In genomic region chr2:102366406-102367112, GRCh38 we compare ENCODE assay signal across 11 cellular contexts. TPM values are rescaled to one million over a fixed set of nuclear protein-coding genes. Genes with fewer than 3 reads are reported as not detected.
DNase-seq lines count a peak whose midpoint lies in the region; ATAC-seq and TF ChIP-seq lines count a peak whose summit lies in the region.
"Had no signal": no experiment of that assay in that cellular context is flagged by ENCODE, and none has a peak within 500 bp of the region (broad histone marks: within the 10 kb centered on the region; RNA-seq: fewer than 3 reads in every experiment).

No MANE protein-coding gene starts in this region.

- H3K9ac ChIP-seq in OCI-LY3 (ENCODE audit: low read length), result no peak overlapping the region

- H3K79me2 ChIP-seq in OCI-LY3 (ENCODE audit: low read length), result no peaks in the 10 kb centered on the region

- H3K9me3 ChIP-seq in OCI-LY3 (ENCODE audit: insufficient read depth, low read length), result peaks cover 24% of the 10 kb centered on the region
- H3K9me3 ChIP-seq: psoas muscle had no signal

- peak overlapping the region; percentile 82 for H3K27ac Mint-ChIP-seq in activated CD4-positive, alpha-beta T cell treated with anti-CD3 and anti-CD28 coated beads, Interleukin-2, amount 10 ng/mL, durations not matched to agents 7 days and 5 days

- H3K27me3 ChIP-seq in OCI-LY3 (ENCODE audit: low read depth, low read length), result no peaks in the 10 kb centered on the region
- H3K27me3 ChIP-seq in foreskin keratinocyte, result no peaks in the 10 kb centered on the region

- H3K4me1 ChIP-seq in OCI-LY3 (ENCODE audit: low read length) (peaks cover 16% of the 10 kb centered on the region), foreskin keratinocyte (no peaks in the 10 kb centered on the region)
- H3K4me1 ChIP-seq: psoas muscle had no signal

- peaks cover 51% of the 10 kb centered on the region for H3K4me1 Mint-ChIP-seq in activated CD4-positive, alpha-beta T cell treated with anti-CD3 and anti-CD28 coated beads, Interleukin-2, amount 10 ng/mL, durations not matched to agents 7 days and 5 days

- H3K27ac ChIP-seq in OCI-LY3 (ENCODE audit: low read length) (no peak overlapping the region), foreskin keratinocyte (no peak overlapping the region)
- H3K27ac ChIP-seq: psoas muscle had no signal

- H4K20me1 ChIP-seq in OCI-LY3 (ENCODE audit: insufficient read depth, low read length), result no peaks in the 10 kb centered on the region

- peaks cover 45% of the 10 kb centered on the region for H3K9me3 Mint-ChIP-seq in activated CD4-positive, alpha-beta T cell treated with anti-CD3 and anti-CD28 coated beads, Interleukin-2, amount 10 ng/mL, durations not matched to agents 7 days and 5 days

- CTCF ChIA-PET in activated CD4-positive, alpha-beta T cell treated with anti-CD3 and anti-CD28 coated beads, Interleukin-2, amount 10 ng/mL, durations not matched to agents 7 days and 5 days (lab: Charles Lee), result interaction anchor here (2.3 kb wide), 1 partner anchor 126 kb away, joined by 6 read pairs; no protein-coding TSS in a partner anchor

- no peak for TF ChIP-seq CTCF in OCI-LY3 (IDR thresholded peaks at IDR 0.05; ENCODE audit: low read depth, low read length)
- TF ChIP-seq CTCF in foreskin keratinocyte (conservative IDR thresholded peaks at IDR 0.05), result no peak

- peaks cover 59% of the 10 kb centered on the region for H3K36me3 ChIP-seq in OCI-LY3 (replicated peaks; ENCODE audit: low read depth, low read length)

- no peaks in the 10 kb centered on the region for H3K27me3 Mint-ChIP-seq in activated CD4-positive, alpha-beta T cell treated with anti-CD3 and anti-CD28 coated beads, Interleukin-2, amount 10 ng/mL, durations not matched to agents 7 days and 5 days

- peaks cover 91% of the 10 kb centered on the region for H3K36me3 Mint-ChIP-seq in activated CD4-positive, alpha-beta T cell treated with anti-CD3 and anti-CD28 coated beads, Interleukin-2, amount 10 ng/mL, durations not matched to agents 7 days and 5 days (ENCODE audit: low read depth)

- DNase-seq in activated CD4-positive, alpha-beta T cell treated with anti-CD3 and anti-CD28 coated beads, Interleukin-2, amount 10 ng/mL, durations not matched to agents 7 days and 5 days, result no peak
- no peak for DNase-seq in activated CD4-positive, alpha-beta T cell treated with anti-CD3 and anti-CD28 coated beads for 4 hours
- DNase-seq in stimulated activated naive CD8-positive, alpha-beta T cell treated with anti-CD3 and anti-CD28 coated beads, Interleukin-15, Interleukin-2, amounts not matched to agents 100 U/mL and 50 U/mL, for 24 hours, result no peak
- DNase-seq in COLO668 (lab: John Stamatoyannopoulos, UW; ENCODE audit: unreplicated experiment) (no peak), foreskin keratinocyte (no peak)
- DNase-seq in effector CD8-positive, alpha-beta T cell (lab: John Stamatoyannopoulos, UW), result no peak
- DNase-seq: NCI-H774, psoas muscle had no signal

- ATAC-seq in HG02852 (IDR thresholded peaks at IDR 0.05; ENCODE audit: unreplicated experiment), result peak; percentile 73
- peak; percentile 52 for ATAC-seq in stimulated activated naive CD8-positive, alpha-beta T cell treated with anti-CD3 and anti-CD28 coated beads, Interleukin-15, Interleukin-2, amounts not matched to agents 100 U/mL and 50 U/mL, for 24 hours
- no peak for ATAC-seq in foreskin keratinocyte
- ATAC-seq: psoas muscle had no signal

- H3K4me3 ChIP-seq in OCI-LY3 (ENCODE audit: low read length), result no peak overlapping the region
- H3K4me3 ChIP-seq: psoas muscle had no signal

- POLR2A ChIA-PET in activated CD4-positive, alpha-beta T cell treated with anti-CD3 and anti-CD28 coated beads, Interleukin-2, amount 10 ng/mL, durations not matched to agents 7 days and 5 days (lab: Charles Lee), result no interaction called here

- no peak overlapping the region for H2AFZ ChIP-seq in OCI-LY3 (ENCODE audit: low read depth, low read length)

- H3K4me2 ChIP-seq in OCI-LY3 (ENCODE audit: low read length), result peak overlapping the region; percentile 5; the same call in 1 of the 2 replicates

- H3K4me3 Mint-ChIP-seq in activated CD4-positive, alpha-beta T cell treated with anti-CD3 and anti-CD28 coated beads, Interleukin-2, amount 10 ng/mL, durations not matched to agents 7 days and 5 days, result peak overlapping the region; percentile 59

RNA-seq across cellular contexts. Expression of gene IL18R1, which starts 11.0 kb away (rescaled TPM):
- 10 to 100 TPM; 19.2 to 22.1 TPM for total RNA-seq in activated CD4-positive, alpha-beta T cell treated with anti-CD3 and anti-CD28 coated beads, Interleukin-2, amount 10 ng/mL, durations not matched to agents 7 days and 5 days
- 2.2 and 4.0 TPM in 2 replicates for total RNA-seq in foreskin keratinocyte
- polyA plus RNA-seq in foreskin keratinocyte, result 0.60 and 1.2 TPM in 2 replicates
- polyA plus RNA-seq: H1 had no signal

RNA-seq across cellular contexts. Expression of gene IL1RL1, which starts 55.2 kb away (rescaled TPM):
- total RNA-seq in activated CD4-positive, alpha-beta T cell treated with anti-CD3 and anti-CD28 coated beads, Interleukin-2, amount 10 ng/mL, durations not matched to agents 7 days and 5 days, result under 1 TPM in 1 of 2 experiments, not detected in 1; 0.12 TPM
- 0.11 and 0.20 TPM in 2 replicates for total RNA-seq in foreskin keratinocyte
- 0.03 and 0.09 TPM in 2 replicates for polyA plus RNA-seq in foreskin keratinocyte
- total RNA-seq: H1 had no signal
- polyA plus RNA-seq: H1 had no signal

RNA-seq across cellular contexts. Expression of gene IL18RAP, which starts 56.4 kb away (rescaled TPM):
- total RNA-seq in activated CD4-positive, alpha-beta T cell treated with anti-CD3 and anti-CD28 coated beads, Interleukin-2, amount 10 ng/mL, durations not matched to agents 7 days and 5 days, result 1 to 10 TPM; 3.8 TPM
- total RNA-seq in foreskin keratinocyte, result not detected in 2 replicates
- polyA plus RNA-seq in foreskin keratinocyte, result not detected in 2 replicates
- total RNA-seq: H1 had no signal
- polyA plus RNA-seq: H1 had no signal
